8 cellular contexts compared by ENCODE assay signal in the genomic region with DNA sequence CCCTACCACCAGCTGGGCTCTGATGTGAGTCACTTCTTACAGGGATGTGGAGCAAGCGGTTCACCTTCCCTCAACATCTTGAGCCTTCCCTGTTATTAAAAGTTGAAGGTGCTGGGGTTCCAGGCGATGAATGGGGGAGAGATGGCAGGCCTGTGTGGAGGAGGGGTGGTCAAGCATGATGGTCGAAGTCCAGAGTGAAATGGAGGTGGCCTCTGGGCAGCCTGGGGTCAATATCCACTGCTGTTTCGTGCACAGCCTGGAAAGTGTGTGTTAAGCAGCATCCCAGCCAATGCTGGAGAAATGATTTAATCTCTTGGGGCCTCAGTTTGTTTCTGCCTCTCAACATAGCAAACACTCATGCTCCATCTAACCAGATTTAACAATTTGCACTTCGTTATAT. TPM values are rescaled to one million over a fixed set of nuclear protein-coding genes. Genes with fewer than 3 reads are reported as not detected.
"Had no signal": no experiment of that assay in that cellular context is flagged by ENCODE, and none has a peak within 500 bp of the region (broad histone marks: within the 10 kb centered on the region; RNA-seq: fewer than 3 reads in every experiment).

No MANE protein-coding gene starts in this region.

- H3K9me3 ChIP-seq: HAP-1 had no signal

- H3K4me3 ChIP-seq: GM23338, HAP-1, K562 had no signal

- H3K4me3 Mint-ChIP-seq: GM23338, HFFc6 had no signal

- ATAC-seq: GM23338, HCT116, K562 had no signal

- DNase-seq: H7, HFFc6, KG1 had no signal

- H3K36me3 ChIP-seq: HAP-1 had no signal

- H3K4me1 ChIP-seq: HAP-1 had no signal

- H2AFZ ChIP-seq: GM23338 had no signal

- H3K9me3 Mint-ChIP-seq: HFFc6 had no signal

- H3K27ac Mint-ChIP-seq: GM23338, HFFc6 had no signal

- H3K4me2 ChIP-seq: GM23338 had no signal

RNA-seq across cellular contexts. Expression of gene DMBT1, which starts 33.7 kb away (rescaled TPM):
- total RNA-seq: H4 had no signal
